8 cellular contexts compared by ENCODE assay signal in genomic region chr16:30370444-30371247, GRCh38. TPM values are rescaled to one million over a fixed set of nuclear protein-coding genes. Genes with fewer than 3 reads are reported as not detected.
DNase-seq lines count a peak whose midpoint lies in the region; ATAC-seq, FAIRE-seq and TF ChIP-seq lines count a peak whose summit lies in the region.

Gene TBC1D10B, minus strand, starts transcription at chr16:30370494. Its CDS starts 311 bp downstream, at chr16:30370183.

- intact Hi-C loops in prostate gland (cut with DNase I), result loop anchor here (10.0 kb wide), 1 partner anchor 276 kb away; the partner anchor contains the start of genes TBX6 and YPEL3

- peaks cover 6% of the 10 kb centered on the region for H3K36me3 Mint-ChIP-seq in astrocyte (ENCODE audit: low read depth, unreplicated experiment)

- H3K27me3 Mint-ChIP-seq in astrocyte (ENCODE audit: low read depth, unreplicated experiment), result no peaks in the 10 kb centered on the region

- peaks cover 39% of the 10 kb centered on the region for H4K20me1 ChIP-seq in astrocyte (ENCODE audit: insufficient read depth, low read length)

- ATAC-seq in GM18499 (IDR thresholded peaks at IDR 0.05; ENCODE audit: insufficient read depth, unreplicated experiment) (peak; percentile 75), HG02981 (IDR thresholded peaks at IDR 0.05; ENCODE audit: unreplicated experiment) (peak; percentile 71)

- peaks cover 26% of the 10 kb centered on the region for H3K4me1 Mint-ChIP-seq in astrocyte (ENCODE audit: low read depth, unreplicated experiment)

- H3K27me3 ChIP-seq in astrocyte (ENCODE audit: insufficient read depth, low read length), result no peaks in the 10 kb centered on the region
- no peaks in the 10 kb centered on the region for H3K27me3 ChIP-seq in right atrium auricular region
- no peaks in the 10 kb centered on the region for H3K27me3 ChIP-seq in prostate gland (replicated peaks; ENCODE audit: insufficient read depth)

- H3K36me3 ChIP-seq in astrocyte (ENCODE audit: insufficient read depth, low read length) (peaks cover 3% of the 10 kb centered on the region), right atrium auricular region (peaks cover 2% of the 10 kb centered on the region), prostate gland (no peaks in the 10 kb centered on the region)

- TF ChIP-seq CTCF in astrocyte (IDR thresholded peaks at IDR 0.05; ENCODE audit: insufficient read depth, low read depth, low read length) (peak; percentile 3), right atrium auricular region (IDR thresholded peaks at IDR 0.05) (peak in 1 of 2 donors; percentile 28), prostate gland (IDR thresholded peaks at IDR 0.05) (peak in 2 of 4 experiments; percentile 43 to 75)

- H3K9ac ChIP-seq in astrocyte (ENCODE audit: low read length), result peak within 1 kb of the TSS; percentile 85

- H3K27ac Mint-ChIP-seq in astrocyte (ENCODE audit: unreplicated experiment), result peak within 1 kb of the TSS; percentile 94

- peak; percentile 78 for TF ChIP-seq POLR2A in prostate gland (IDR thresholded peaks at IDR 0.05)

- H3K27ac ChIP-seq in astrocyte (ENCODE audit: low read depth, low read length) (peak within 1 kb of the TSS; percentile 58), right atrium auricular region (peak within 1 kb of the TSS; percentile 91 to 94), prostate gland (peak within 1 kb of the TSS; percentile 89 to 90)

- under 1% methylated on average over 43 of the region's 43 CpGs for WGBS in prostate gland

- H3K4me2 ChIP-seq in astrocyte (ENCODE audit: low read length), result peak within 1 kb of the TSS; percentile 99

- H3K4me3 ChIP-seq in astrocyte (ENCODE audit: insufficient read depth, low read depth, low read length) (peak within 1 kb of the TSS; percentile 76), right atrium auricular region (peak within 1 kb of the TSS; percentile 90), prostate gland (peak within 1 kb of the TSS; percentile 68 to 83)

- peak within 1 kb of the TSS; percentile 89 for H3K4me3 Mint-ChIP-seq in astrocyte (ENCODE audit: unreplicated experiment)

- H3K9me3 Mint-ChIP-seq in astrocyte (ENCODE audit: unreplicated experiment), result no peaks in the 10 kb centered on the region

- peak within 1 kb of the TSS; percentile 68 for H2AFZ ChIP-seq in astrocyte (ENCODE audit: low read depth, low read length)

- peaks cover 44% of the 10 kb centered on the region for H3K79me2 ChIP-seq in astrocyte (ENCODE audit: insufficient read depth, low read length)

- H3K4me1 ChIP-seq in astrocyte (ENCODE audit: insufficient read depth, low read length) (peaks cover 20% of the 10 kb centered on the region), right atrium auricular region (peaks cover 0 to 50% of the 10 kb centered on the region in 2 donors), prostate gland (replicated peaks) (peaks cover 19% of the 10 kb centered on the region)

- H3K9me3 ChIP-seq in astrocyte (ENCODE audit: insufficient read depth, low read depth, low read length), result no peaks in the 10 kb centered on the region
- H3K9me3 ChIP-seq in right atrium auricular region, result no peaks in the 10 kb centered on the region
- no peaks in the 10 kb centered on the region for H3K9me3 ChIP-seq in prostate gland

- peak; percentile 99 for DNase-seq in NCI-H2029 (lab: John Stamatoyannopoulos, UW)
- peak; percentile 97 for DNase-seq in T-helper 9 cell
- peak; percentile 100 for DNase-seq in astrocyte (ENCODE audit: low read depth)
- peak; percentile 100 for DNase-seq in right atrium auricular region (ENCODE audit: low spot score)
- peak; percentile 99 for DNase-seq in prostate gland (ENCODE audit: low spot score)
- peak; percentile 100 for DNase-seq in ureter (ENCODE audit: low spot score)

- peak; percentile 98 for FAIRE-seq in astrocyte (lab: Jason Lieb, UNC)

RNA-seq across cellular contexts. Expression of gene TBC1D10B, which starts in this region (rescaled TPM):
- total RNA-seq in astrocyte, result 50.3 and 50.8 TPM in 2 replicates
- 10 to 100 TPM; 20.0 to 22.3 TPM for total RNA-seq in right atrium auricular region
- total RNA-seq in prostate gland, result 10 to 100 TPM; 40.3 to 59.4 TPM
- 36.9 TPM for total RNA-seq in ureter

Comparison
In these comparisons a context has a peak if more than half of its experiments do, and no peak if none do; other contexts are left out.
1. Peak in every context shown above with its lines: DNase-seq, ATAC-seq, H3K4me3 ChIP-seq and H3K27ac ChIP-seq.